10 cellular contexts compared by ENCODE assay signal in the genomic region with DNA sequence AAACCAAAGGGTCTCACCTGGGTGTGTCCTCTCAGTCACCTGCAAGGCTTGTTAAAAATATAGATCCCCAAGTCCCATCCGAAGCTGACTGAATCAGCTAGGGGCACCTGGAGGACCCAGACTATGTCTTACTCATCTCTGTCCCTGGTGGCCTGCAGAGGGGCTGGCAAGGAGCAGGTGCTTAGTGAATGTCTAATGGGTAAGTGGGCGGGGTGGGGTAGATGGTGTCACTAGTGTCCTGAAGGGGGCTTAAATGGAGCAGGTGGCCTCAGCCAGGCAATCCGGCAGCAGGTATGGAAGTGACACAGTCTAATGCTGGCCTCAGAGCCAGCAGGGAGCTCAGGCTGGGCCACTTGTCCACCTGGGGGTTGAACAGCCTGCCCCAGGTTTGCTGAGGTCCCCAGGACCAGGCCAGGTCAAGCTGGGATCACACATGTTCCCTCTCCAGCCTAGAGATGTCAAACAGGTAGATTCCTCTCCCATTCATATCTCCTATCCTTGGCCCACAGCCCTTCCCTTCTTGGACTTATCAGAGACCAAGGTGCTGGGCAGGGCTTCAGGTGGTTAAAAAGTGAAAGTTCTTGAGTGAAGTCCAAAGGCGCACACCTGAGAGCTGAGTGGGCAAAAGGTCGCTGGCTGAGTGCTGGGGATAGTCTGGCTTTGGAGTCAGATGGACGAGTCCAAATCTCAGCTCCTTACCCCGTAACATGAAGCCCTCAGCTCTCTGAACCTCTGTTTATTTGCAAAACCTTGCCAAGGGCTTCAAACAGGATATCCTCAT. TPM values are rescaled to one million over a fixed set of nuclear protein-coding genes. Genes with fewer than 3 reads are reported as not detected.
A peak's percentile ranks its signal among the peaks of the same experiment; 100 is the strongest.
DNase-seq lines count a peak whose midpoint lies in the region; ATAC-seq and TF ChIP-seq lines count a peak whose summit lies in the region.
"Had no signal": no experiment of that assay in that cellular context is flagged by ENCODE, and none has a peak within 500 bp of the region (broad histone marks: within the 10 kb centered on the region; RNA-seq: fewer than 3 reads in every experiment).

No MANE protein-coding gene starts in this region.

- H3K79me2 ChIP-seq in osteoblast (ENCODE audit: insufficient read depth, low read length), result peaks cover 8% of the 10 kb centered on the region

- in situ Hi-C loops in astrocyte of the spinal cord (cut with HindIII; ENCODE audit: low sequenced_read_pairs), result no loop called here

- TF ChIP-seq CTCF in GM06990 (IDR thresholded peaks at IDR 0.05; ENCODE audit: insufficient read depth, low read length, poor library complexity, severe bottlenecking) (peak; percentile 17), HFF-Myc (IDR thresholded peaks at IDR 0.05; ENCODE audit: low read depth, low read length, missing control alignments) (no peak), astrocyte of the spinal cord (IDR thresholded peaks at IDR 0.05; ENCODE audit: low read depth, low read length) (no peak), osteoblast (IDR thresholded peaks at IDR 0.05; ENCODE audit: extremely low read depth, low read depth, low read length) (no peak)

- H3K36me3 ChIP-seq in GM06990 (ENCODE audit: control insufficient read depth, insufficient read depth, low read length) (no peaks in the 10 kb centered on the region), osteoblast (ENCODE audit: insufficient read depth, low read length) (no peaks in the 10 kb centered on the region)

- no peak overlapping the region for H3K4me2 ChIP-seq in osteoblast (ENCODE audit: insufficient read depth, low read length)

- H3K27me3 ChIP-seq in GM06990 (replicated peaks; ENCODE audit: control insufficient read depth, insufficient read depth, low read length), result no peaks in the 10 kb centered on the region
- H3K27me3 ChIP-seq in osteoblast (ENCODE audit: insufficient read depth, low read length), result no peaks in the 10 kb centered on the region

- DNase-seq in GM06990 (ENCODE audit: extremely low read depth, insufficient read length) (no peak), HFF-Myc (ENCODE audit: extremely low read depth, low read depth) (no peak), astrocyte of the spinal cord (ENCODE audit: low read depth, low spot score) (no peak), osteoblast (ENCODE audit: insufficient read length, low spot score, missing footprints) (peak; percentile 85)
- no peak for DNase-seq in stimulated activated CD4-positive, alpha-beta T cell treated with anti-CD3 and anti-CD28 coated beads, Interleukin-4, amount 100 ng/mL, for 1 hour
- DNase-seq: activated T-cell treated with anti-CD3 and anti-CD28 coated beads, Interleukin-2, amount 50 U/mL, for 72 hours; head of caudate nucleus; OCI-M1 had no signal

- no peak overlapping the region for H3K27ac ChIP-seq in osteoblast (ENCODE audit: low read depth, low read length)

- H3K4me1 ChIP-seq in osteoblast (ENCODE audit: insufficient read depth, low read length), result peaks cover 15% of the 10 kb centered on the region

- H3K4me3 ChIP-seq in GM06990 (replicated peaks; ENCODE audit: low read depth, low read length) (no peak overlapping the region), HFF-Myc (replicated peaks; ENCODE audit: low read depth, low read length) (peak overlapping the region; percentile 85), astrocyte of the spinal cord (ENCODE audit: low read depth, low read length) (peak overlapping the region; percentile 65), osteoblast (ENCODE audit: insufficient read depth, low read length) (no peak overlapping the region)

- H2AFZ ChIP-seq in osteoblast (ENCODE audit: low read length), result no peak overlapping the region

- H4K20me1 ChIP-seq in osteoblast (ENCODE audit: insufficient read depth, low read length), result no peaks in the 10 kb centered on the region

- no peaks in the 10 kb centered on the region for H3K9me3 ChIP-seq in osteoblast (ENCODE audit: low read depth, low read length)

- no peak for ATAC-seq in GM19328 (IDR thresholded peaks at IDR 0.05; ENCODE audit: unreplicated experiment)
- ATAC-seq in HG02678 (IDR thresholded peaks at IDR 0.05; ENCODE audit: unreplicated experiment), result no peak
- ATAC-seq: activated T-cell treated with anti-CD3 and anti-CD28 coated beads, Interleukin-2, amount 50 U/mL, for 72 hours had no signal

RNA-seq across cellular contexts. Expression of gene STEAP3, which starts 1.6 kb away (rescaled TPM):
- 27.4 and 40.9 TPM in 2 replicates for total RNA-seq in osteoblast

Comparison
In these comparisons a context has a peak if more than half of its experiments do, and no peak if none do; other contexts are left out.
1. H3K4me3 ChIP-seq: peak in HFF-Myc (single experiment) and astrocyte of the spinal cord (single experiment); none in GM06990 (single experiment) and osteoblast (single experiment).